Comparison of ENCODE assay signal across 7 cellular contexts in the genomic region with DNA sequence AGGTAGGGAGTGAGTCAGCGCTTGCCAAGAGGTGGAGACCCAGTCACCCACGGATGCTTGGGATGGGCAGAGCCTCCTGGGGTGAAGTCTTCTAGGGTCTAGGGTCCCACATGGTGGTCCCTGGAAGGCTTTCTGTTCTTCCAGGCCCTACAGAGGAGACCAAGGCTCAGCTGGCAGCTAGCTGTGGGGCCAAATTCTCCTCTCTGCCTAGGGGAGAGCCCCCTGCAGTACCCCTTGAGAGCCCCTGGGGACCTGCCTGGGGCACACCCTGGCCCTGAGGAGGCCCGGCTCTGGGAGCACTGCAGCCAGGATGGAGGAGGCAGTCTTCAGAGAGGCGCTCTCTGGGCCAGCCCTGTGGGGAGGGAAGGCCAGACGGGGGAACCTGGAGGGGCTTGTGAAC.
DNase-seq lines count a peak whose midpoint lies in the region; ATAC-seq, FAIRE-seq and TF ChIP-seq lines count a peak whose summit lies in the region.
"Not testable (repeated sequence)": the region's sequence is repeated elsewhere in the genome, so short reads cannot be mapped to it uniquely, and the experiment has no call there.

No MANE protein-coding gene starts in this region.

- 86% methylated on average over 4 of the region's 5 CpGs for WGBS in mesenchymal stem cell

- H4K8ac ChIP-seq in mesenchymal stem cell (ENCODE audit: low read length): not testable (repeated sequence)

- POLR2A ChIA-PET in HEK293 (lab: Yijun Ruan, JAX): not testable (repeated sequence)

- H2BK120ac ChIP-seq in mesenchymal stem cell (ENCODE audit: low read depth, low read length): not testable (repeated sequence)

- not testable (repeated sequence) for H3K14ac ChIP-seq in mesenchymal stem cell (ENCODE audit: low read length in 2 of 2)

- H3K4me3 Mint-ChIP-seq in stimulated activated effector memory CD8-positive, alpha-beta T cell treated with anti-CD3 and anti-CD28 coated beads, Interleukin-12 subunit alpha, Interleukin-12 subunit beta, amount 100 ng/mL, for 72 hours: not testable (repeated sequence)

- CTCF ChIA-PET in HEK293 (lab: Yijun Ruan, JAX): not testable (repeated sequence)

- H4K20me1 ChIP-seq in BLaER1: not testable (repeated sequence)

- H3K4ac ChIP-seq in mesenchymal stem cell (ENCODE audit: low read depth in 1 of 2, low read length in 2 of 2): not testable (repeated sequence)

- not testable (repeated sequence) for H3K4me3 ChIP-seq in BLaER1; HEK293 (ENCODE audit: low read depth, low read length); bronchial epithelial cell (ENCODE audit: low read depth, low read length); mesenchymal stem cell (ENCODE audit: insufficient read depth in 1 of 2, low read depth in 1 of 2, low read length in 2 of 2)

- not testable (repeated sequence) for H2AK5ac ChIP-seq in mesenchymal stem cell (ENCODE audit: low read length, severe bottlenecking)

- H2BK5ac ChIP-seq in mesenchymal stem cell (ENCODE audit: low read depth, low read length, poor library complexity, severe bottlenecking): not testable (repeated sequence)

- H3K9me3 Mint-ChIP-seq in stimulated activated effector memory CD8-positive, alpha-beta T cell treated with anti-CD3 and anti-CD28 coated beads, Interleukin-12 subunit alpha, Interleukin-12 subunit beta, amount 100 ng/mL, for 72 hours: not testable (repeated sequence)

- not testable (repeated sequence) for H2AFZ ChIP-seq in mesenchymal stem cell (ENCODE audit: low read depth, low read length)

- H2BK15ac ChIP-seq in mesenchymal stem cell (ENCODE audit: low read depth, poor library complexity, severe bottlenecking): not testable (repeated sequence)

- not testable (repeated sequence) for ATAC-seq in sciatic nerve; stimulated activated effector memory CD8-positive, alpha-beta T cell treated with anti-CD3 and anti-CD28 coated beads, Interleukin-12 subunit alpha, Interleukin-12 subunit beta, amount 100 ng/mL, for 72 hours

- H3K4me1 ChIP-seq in BLaER1: peaks cover 81% of the 10 kb centered on the region
- H3K4me1 ChIP-seq in HEK293 (ENCODE audit: control insufficient read depth, insufficient read depth, low read length): not testable (repeated sequence)
- H3K4me1 ChIP-seq in mesenchymal stem cell (ENCODE audit: control insufficient read depth, insufficient read depth, low read depth, low read length): peaks cover 15% of the 10 kb centered on the region

- H4K91ac ChIP-seq in mesenchymal stem cell (ENCODE audit: low read length): peak overlapping the region; percentile 39

- peak overlapping the region; percentile 45 for H3K27ac Mint-ChIP-seq in stimulated activated effector memory CD8-positive, alpha-beta T cell treated with anti-CD3 and anti-CD28 coated beads, Interleukin-12 subunit alpha, Interleukin-12 subunit beta, amount 100 ng/mL, for 72 hours

- peaks cover 22% of the 10 kb centered on the region for H3K4me1 Mint-ChIP-seq in stimulated activated effector memory CD8-positive, alpha-beta T cell treated with anti-CD3 and anti-CD28 coated beads, Interleukin-12 subunit alpha, Interleukin-12 subunit beta, amount 100 ng/mL, for 72 hours

- not testable (repeated sequence) for H3K9me3 ChIP-seq in BLaER1; HEK293 (ENCODE audit: control insufficient read depth, insufficient read depth, low read depth, low read length); mesenchymal stem cell (ENCODE audit: control insufficient read depth, low read length)

- peaks cover 28% of the 10 kb centered on the region for H3K36me3 Mint-ChIP-seq in stimulated activated effector memory CD8-positive, alpha-beta T cell treated with anti-CD3 and anti-CD28 coated beads, Interleukin-12 subunit alpha, Interleukin-12 subunit beta, amount 100 ng/mL, for 72 hours

- TF ChIP-seq CTCF in HEK293 (tag by site-specific recombination; IDR thresholded peaks at IDR 0.05); bronchial epithelial cell (IDR thresholded peaks at IDR 0.05; ENCODE audit: insufficient read depth, low read length, severe bottlenecking): not testable (repeated sequence)

- peak overlapping the region; percentile 64 for H3K27ac ChIP-seq in BLaER1
- not testable (repeated sequence) for H3K27ac ChIP-seq in HEK293 (ENCODE audit: extremely low read depth, low read depth, low read length); mesenchymal stem cell (ENCODE audit: low read length, poor library complexity, severe bottlenecking)

- not testable (repeated sequence) for H2BK12ac ChIP-seq in mesenchymal stem cell (ENCODE audit: low read length in 2 of 2)

- H3K9ac ChIP-seq in BLaER1; mesenchymal stem cell (ENCODE audit: low read length): not testable (repeated sequence)

- peak; percentile 44 for DNase-seq in activated effector memory CD4-positive, alpha-beta T cell treated with anti-CD3 and anti-CD28 coated beads, Interleukin-2, amount 50 U/mL, for 16 hours
- DNase-seq in bronchial epithelial cell (ENCODE audit: low read depth) (peak; percentile 21), sciatic nerve (ENCODE audit: low spot score) (peak; percentile 23)
- not testable (repeated sequence) for DNase-seq in mesenchymal stem cell; stimulated activated effector memory CD8-positive, alpha-beta T cell treated with anti-CD3 and anti-CD28 coated beads, Interleukin-12 subunit alpha, Interleukin-12 subunit beta, amount 100 ng/mL, for 72 hours (ENCODE audit: low spot score in 2 of 2)

- H3K4me2 ChIP-seq in BLaER1: peak overlapping the region; percentile 73
- not testable (repeated sequence) for H3K4me2 ChIP-seq in mesenchymal stem cell (ENCODE audit: low read length, poor library complexity, severe bottlenecking)

- not testable (repeated sequence) for FAIRE-seq in bronchial epithelial cell (lab: Jason Lieb, UNC)

- peaks cover 16% of the 10 kb centered on the region for H3K36me3 ChIP-seq in BLaER1
- H3K36me3 ChIP-seq in HEK293 (ENCODE audit: control insufficient read depth in 2 of 2, insufficient read depth in 1 of 2, low read length in 2 of 2): peaks cover 0 to 16% of the 10 kb centered on the region in 2 experiments; a peak in 1 of 3 replicates
- not testable (repeated sequence) for H3K36me3 ChIP-seq in bronchial epithelial cell (ENCODE audit: control insufficient read depth, insufficient read depth, low read length)
- peaks cover 36 to 46% of the 10 kb centered on the region in 2 experiments for H3K36me3 ChIP-seq in mesenchymal stem cell (ENCODE audit: control insufficient read depth in 1 of 2, insufficient read depth in 2 of 2, low read depth in 1 of 2, low read length in 2 of 2)

- H3K23ac ChIP-seq in mesenchymal stem cell (ENCODE audit: low read length in 2 of 2): not testable (repeated sequence)

- not testable (repeated sequence) for H3K18ac ChIP-seq in mesenchymal stem cell (ENCODE audit: low read depth in 1 of 2, low read length in 2 of 2)

- not testable (repeated sequence) for H3K79me1 ChIP-seq in mesenchymal stem cell (replicated peaks; ENCODE audit: low read length, poor library complexity, severe bottlenecking)

- intact Hi-C loops in sciatic nerve (cut with DNase I): not testable (repeated sequence)

- not testable (repeated sequence) for H3K27me3 ChIP-seq in BLaER1; bronchial epithelial cell (ENCODE audit: control insufficient read depth, insufficient read depth, low read length); mesenchymal stem cell (ENCODE audit: control insufficient read depth in 1 of 2, insufficient read depth in 1 of 2, low read length in 2 of 2)

TF ChIP-seq in HEK293, 187 proteins besides CTCF, POLR2A, EP300 and RAD21:
- peak; percentile 82 for TF ChIP-seq GLIS1 (tag by site-specific recombination; IDR thresholded peaks at IDR 0.05)
TF ChIP-seq in HEK293: peak in this region for 1; not testable (repeated sequence) for 186.
